Comparison of ENCODE assay signal across 1 cellular context in the genomic region with DNA sequence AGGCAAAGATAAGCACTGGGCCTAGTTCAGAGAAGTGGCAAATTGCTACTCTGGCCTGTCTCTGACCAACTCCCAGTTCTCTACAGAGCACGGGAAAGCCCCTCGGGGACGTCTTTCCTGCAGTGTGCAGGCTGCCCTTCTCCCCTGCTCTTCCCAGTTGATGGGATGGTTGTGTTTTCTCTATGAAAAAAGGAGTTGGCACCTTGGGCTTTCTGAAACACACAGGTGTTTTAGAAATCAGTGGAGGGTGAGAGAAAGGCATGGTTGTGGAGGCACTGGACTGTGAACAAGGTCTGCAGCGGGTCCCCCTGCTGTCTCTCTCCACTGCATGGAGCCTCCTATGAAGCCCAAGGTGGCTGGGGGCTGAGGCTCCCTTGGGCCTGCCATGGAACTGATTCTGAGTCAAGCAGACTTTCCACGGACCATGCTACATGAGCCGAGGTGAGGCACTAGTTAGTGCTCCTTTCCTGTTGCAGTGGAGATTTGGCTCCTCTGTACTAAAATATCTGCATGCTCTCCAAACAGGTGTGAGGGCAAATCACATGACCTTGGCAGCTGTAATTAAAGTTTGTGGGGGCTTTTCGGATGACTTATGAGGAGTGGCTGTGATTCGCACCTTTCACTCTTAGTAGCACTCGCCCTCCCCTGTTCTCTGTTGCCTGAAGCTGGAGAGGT.
TF ChIP-seq lines count a peak whose summit lies in the region.

No MANE protein-coding gene starts in this region.

TF ChIP-seq in GM12878, 131 proteins besides CTCF, POLR2A, EP300 and RAD21 (continued from another document and continues in another):
- TF ChIP-seq, protein P1, sequence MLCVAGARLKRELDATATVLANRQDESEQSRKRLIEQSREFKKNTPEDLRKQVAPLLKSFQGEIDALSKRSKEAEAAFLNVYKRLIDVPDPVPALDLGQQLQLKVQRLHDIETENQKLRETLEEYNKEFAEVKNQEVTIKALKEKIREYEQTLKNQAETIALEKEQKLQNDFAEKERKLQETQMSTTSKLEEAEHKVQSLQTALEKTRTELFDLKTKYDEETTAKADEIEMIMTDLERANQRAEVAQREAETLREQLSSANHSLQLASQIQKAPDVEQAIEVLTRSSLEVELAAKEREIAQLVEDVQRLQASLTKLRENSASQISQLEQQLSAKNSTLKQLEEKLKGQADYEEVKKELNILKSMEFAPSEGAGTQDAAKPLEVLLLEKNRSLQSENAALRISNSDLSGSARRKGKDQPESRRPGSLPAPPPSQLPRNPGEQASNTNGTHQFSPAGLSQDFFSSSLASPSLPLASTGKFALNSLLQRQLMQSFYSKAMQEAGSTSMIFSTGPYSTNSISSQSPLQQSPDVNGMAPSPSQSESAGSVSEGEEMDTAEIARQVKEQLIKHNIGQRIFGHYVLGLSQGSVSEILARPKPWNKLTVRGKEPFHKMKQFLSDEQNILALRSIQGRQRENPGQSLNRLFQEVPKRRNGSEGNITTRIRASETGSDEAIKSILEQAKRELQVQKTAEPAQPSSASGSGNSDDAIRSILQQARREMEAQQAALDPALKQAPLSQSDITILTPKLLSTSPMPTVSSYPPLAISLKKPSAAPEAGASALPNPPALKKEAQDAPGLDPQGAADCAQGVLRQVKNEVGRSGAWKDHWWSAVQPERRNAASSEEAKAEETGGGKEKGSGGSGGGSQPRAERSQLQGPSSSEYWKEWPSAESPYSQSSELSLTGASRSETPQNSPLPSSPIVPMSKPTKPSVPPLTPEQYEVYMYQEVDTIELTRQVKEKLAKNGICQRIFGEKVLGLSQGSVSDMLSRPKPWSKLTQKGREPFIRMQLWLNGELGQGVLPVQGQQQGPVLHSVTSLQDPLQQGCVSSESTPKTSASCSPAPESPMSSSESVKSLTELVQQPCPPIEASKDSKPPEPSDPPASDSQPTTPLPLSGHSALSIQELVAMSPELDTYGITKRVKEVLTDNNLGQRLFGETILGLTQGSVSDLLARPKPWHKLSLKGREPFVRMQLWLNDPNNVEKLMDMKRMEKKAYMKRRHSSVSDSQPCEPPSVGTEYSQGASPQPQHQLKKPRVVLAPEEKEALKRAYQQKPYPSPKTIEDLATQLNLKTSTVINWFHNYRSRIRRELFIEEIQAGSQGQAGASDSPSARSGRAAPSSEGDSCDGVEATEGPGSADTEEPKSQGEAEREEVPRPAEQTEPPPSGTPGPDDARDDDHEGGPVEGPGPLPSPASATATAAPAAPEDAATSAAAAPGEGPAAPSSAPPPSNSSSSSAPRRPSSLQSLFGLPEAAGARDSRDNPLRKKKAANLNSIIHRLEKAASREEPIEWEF (IDR thresholded peaks at IDR 0.05; ENCODE audit: insufficient replicate concordance, low read depth, low read length), result no peak
- TF ChIP-seq JUND (IDR thresholded peaks at IDR 0.05; ENCODE audit: low read depth, low read length) (no peak), WRNIP1 (IDR thresholded peaks at IDR 0.05; ENCODE audit: borderline replicate concordance, low read depth, low read length) (no peak), SRF (IDR thresholded peaks at IDR 0.05; ENCODE audit: low read depth in 2 of 2, low read length in 2 of 2) (no peak), ZNF207 (IDR thresholded peaks at IDR 0.05; ENCODE audit: borderline replicate concordance) (no peak; the same call in 1 of the 2 replicates), KDM1A (IDR thresholded peaks at IDR 0.05; ENCODE audit: borderline replicate concordance) (no peak), CHD4 (IDR thresholded peaks at IDR 0.05) (no peak), NR2F1 (conservative IDR thresholded peaks at IDR 0.05) (peak; percentile 69), ZZZ3 (IDR thresholded peaks at IDR 0.05; ENCODE audit: control insufficient read depth, insufficient read length, low read depth) (no peak), PAX5 (IDR thresholded peaks at IDR 0.05; ENCODE audit: borderline replicate concordance, low read depth, low read length) (no peak), BRCA1 (IDR thresholded peaks at IDR 0.05; ENCODE audit: low read depth, low read length) (no peak), PAX8 (IDR thresholded peaks at IDR 0.05) (no peak), BCL11A (IDR thresholded peaks at IDR 0.05; ENCODE audit: low read depth, low read length) (no peak), SREBF2 (IDR thresholded peaks at IDR 0.05; ENCODE audit: low read length) (no peak), ZSCAN29 (IDR thresholded peaks at IDR 0.05) (no peak), MEF2A (IDR thresholded peaks at IDR 0.05; ENCODE audit: insufficient read depth, low read depth, low read length) (no peak), RBBP5 (conservative IDR thresholded peaks at IDR 0.05) (no peak), HDAC6 (IDR thresholded peaks at IDR 0.05; ENCODE audit: unreplicated experiment) (no peak), FOXK2 (IDR thresholded peaks at IDR 0.05) (no peak), NRF1 (conservative IDR thresholded peaks at IDR 0.05; ENCODE audit: low read depth, low read length) (no peak), SMAD1 (IDR thresholded peaks at IDR 0.05; ENCODE audit: low read depth, partially characterized antibody) (no peak), TBL1XR1 (IDR thresholded peaks at IDR 0.05; ENCODE audit: low read depth, low read length) (no peak), CEBPB (IDR thresholded peaks at IDR 0.05; ENCODE audit: borderline replicate concordance in 1 of 2, low read depth in 2 of 2, low read length in 2 of 2) (no peak), BMI1 (IDR thresholded peaks at IDR 0.05; ENCODE audit: borderline replicate concordance) (no peak), MEF2B (IDR thresholded peaks at IDR 0.05; ENCODE audit: partially characterized antibody, poor library complexity, severe bottlenecking) (peak; percentile 55), ZNF274 (IDR thresholded peaks at IDR 0.05; ENCODE audit: insufficient read depth, insufficient read length) (no peak), SIX5 (IDR thresholded peaks at IDR 0.05; ENCODE audit: low read depth, low read length, severe bottlenecking) (no peak), ATF7 (IDR thresholded peaks at IDR 0.05; ENCODE audit: low read depth) (no peak), TARDBP (IDR thresholded peaks at IDR 0.05; ENCODE audit: borderline replicate concordance) (0 out of 2 replicates have a peak, but pooled peaks have one; percentile 3)
- TF ChIP-seq, protein P2, sequence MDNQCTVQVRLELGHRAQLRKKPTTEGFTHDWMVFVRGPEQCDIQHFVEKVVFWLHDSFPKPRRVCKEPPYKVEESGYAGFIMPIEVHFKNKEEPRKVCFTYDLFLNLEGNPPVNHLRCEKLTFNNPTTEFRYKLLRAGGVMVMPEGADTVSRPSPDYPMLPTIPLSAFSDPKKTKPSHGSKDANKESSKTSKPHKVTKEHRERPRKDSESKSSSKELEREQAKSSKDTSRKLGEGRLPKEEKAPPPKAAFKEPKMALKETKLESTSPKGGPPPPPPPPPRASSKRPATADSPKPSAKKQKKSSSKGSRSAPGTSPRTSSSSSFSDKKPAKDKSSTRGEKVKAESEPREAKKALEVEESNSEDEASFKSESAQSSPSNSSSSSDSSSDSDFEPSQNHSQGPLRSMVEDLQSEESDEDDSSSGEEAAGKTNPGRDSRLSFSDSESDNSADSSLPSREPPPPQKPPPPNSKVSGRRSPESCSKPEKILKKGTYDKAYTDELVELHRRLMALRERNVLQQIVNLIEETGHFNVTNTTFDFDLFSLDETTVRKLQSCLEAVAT (IDR thresholded peaks at IDR 0.05), result no peak
- TF ChIP-seq, protein P3, sequence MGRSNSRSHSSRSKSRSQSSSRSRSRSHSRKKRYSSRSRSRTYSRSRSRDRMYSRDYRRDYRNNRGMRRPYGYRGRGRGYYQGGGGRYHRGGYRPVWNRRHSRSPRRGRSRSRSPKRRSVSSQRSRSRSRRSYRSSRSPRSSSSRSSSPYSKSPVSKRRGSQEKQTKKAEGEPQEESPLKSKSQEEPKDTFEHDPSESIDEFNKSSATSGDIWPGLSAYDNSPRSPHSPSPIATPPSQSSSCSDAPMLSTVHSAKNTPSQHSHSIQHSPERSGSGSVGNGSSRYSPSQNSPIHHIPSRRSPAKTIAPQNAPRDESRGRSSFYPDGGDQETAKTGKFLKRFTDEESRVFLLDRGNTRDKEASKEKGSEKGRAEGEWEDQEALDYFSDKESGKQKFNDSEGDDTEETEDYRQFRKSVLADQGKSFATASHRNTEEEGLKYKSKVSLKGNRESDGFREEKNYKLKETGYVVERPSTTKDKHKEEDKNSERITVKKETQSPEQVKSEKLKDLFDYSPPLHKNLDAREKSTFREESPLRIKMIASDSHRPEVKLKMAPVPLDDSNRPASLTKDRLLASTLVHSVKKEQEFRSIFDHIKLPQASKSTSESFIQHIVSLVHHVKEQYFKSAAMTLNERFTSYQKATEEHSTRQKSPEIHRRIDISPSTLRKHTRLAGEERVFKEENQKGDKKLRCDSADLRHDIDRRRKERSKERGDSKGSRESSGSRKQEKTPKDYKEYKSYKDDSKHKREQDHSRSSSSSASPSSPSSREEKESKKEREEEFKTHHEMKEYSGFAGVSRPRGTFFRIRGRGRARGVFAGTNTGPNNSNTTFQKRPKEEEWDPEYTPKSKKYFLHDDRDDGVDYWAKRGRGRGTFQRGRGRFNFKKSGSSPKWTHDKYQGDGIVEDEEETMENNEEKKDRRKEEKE (IDR thresholded peaks at IDR 0.05), result no peak
- TF ChIP-seq, protein P4, sequence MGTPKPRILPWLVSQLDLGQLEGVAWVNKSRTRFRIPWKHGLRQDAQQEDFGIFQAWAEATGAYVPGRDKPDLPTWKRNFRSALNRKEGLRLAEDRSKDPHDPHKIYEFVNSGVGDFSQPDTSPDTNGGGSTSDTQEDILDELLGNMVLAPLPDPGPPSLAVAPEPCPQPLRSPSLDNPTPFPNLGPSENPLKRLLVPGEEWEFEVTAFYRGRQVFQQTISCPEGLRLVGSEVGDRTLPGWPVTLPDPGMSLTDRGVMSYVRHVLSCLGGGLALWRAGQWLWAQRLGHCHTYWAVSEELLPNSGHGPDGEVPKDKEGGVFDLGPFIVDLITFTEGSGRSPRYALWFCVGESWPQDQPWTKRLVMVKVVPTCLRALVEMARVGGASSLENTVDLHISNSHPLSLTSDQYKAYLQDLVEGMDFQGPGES (IDR thresholded peaks at IDR 0.05), result no peak
- TF ChIP-seq, protein P5, sequence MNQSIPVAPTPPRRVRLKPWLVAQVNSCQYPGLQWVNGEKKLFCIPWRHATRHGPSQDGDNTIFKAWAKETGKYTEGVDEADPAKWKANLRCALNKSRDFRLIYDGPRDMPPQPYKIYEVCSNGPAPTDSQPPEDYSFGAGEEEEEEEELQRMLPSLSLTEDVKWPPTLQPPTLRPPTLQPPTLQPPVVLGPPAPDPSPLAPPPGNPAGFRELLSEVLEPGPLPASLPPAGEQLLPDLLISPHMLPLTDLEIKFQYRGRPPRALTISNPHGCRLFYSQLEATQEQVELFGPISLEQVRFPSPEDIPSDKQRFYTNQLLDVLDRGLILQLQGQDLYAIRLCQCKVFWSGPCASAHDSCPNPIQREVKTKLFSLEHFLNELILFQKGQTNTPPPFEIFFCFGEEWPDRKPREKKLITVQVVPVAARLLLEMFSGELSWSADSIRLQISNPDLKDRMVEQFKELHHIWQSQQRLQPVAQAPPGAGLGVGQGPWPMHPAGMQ (IDR thresholded peaks at IDR 0.05; ENCODE audit: borderline replicate concordance), result no peak
- TF ChIP-seq, protein P6, sequence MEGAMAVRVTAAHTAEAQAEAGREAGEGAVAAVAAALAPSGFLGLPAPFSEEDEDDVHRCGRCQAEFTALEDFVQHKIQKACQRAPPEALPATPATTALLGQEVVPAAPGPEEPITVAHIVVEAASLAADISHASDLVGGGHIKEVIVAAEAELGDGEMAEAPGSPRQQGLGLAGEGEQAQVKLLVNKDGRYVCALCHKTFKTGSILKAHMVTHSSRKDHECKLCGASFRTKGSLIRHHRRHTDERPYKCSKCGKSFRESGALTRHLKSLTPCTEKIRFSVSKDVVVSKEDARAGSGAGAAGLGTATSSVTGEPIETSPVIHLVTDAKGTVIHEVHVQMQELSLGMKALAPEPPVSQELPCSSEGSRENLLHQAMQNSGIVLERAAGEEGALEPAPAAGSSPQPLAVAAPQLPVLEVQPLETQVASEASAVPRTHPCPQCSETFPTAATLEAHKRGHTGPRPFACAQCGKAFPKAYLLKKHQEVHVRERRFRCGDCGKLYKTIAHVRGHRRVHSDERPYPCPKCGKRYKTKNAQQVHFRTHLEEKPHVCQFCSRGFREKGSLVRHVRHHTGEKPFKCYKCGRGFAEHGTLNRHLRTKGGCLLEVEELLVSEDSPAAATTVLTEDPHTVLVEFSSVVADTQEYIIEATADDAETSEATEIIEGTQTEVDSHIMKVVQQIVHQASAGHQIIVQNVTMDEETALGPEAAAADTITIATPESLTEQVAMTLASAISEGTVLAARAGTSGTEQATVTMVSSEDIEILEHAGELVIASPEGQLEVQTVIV (IDR thresholded peaks at IDR 0.05; ENCODE audit: borderline replicate concordance, partially characterized antibody), result no peak
- TF ChIP-seq, protein P7, sequence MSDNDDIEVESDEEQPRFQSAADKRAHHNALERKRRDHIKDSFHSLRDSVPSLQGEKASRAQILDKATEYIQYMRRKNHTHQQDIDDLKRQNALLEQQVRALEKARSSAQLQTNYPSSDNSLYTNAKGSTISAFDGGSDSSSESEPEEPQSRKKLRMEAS (IDR thresholded peaks at IDR 0.05; ENCODE audit: low read depth, low read length), result peak; percentile 38; the same call in 1 of the 2 replicates
- TF ChIP-seq, protein P8, sequence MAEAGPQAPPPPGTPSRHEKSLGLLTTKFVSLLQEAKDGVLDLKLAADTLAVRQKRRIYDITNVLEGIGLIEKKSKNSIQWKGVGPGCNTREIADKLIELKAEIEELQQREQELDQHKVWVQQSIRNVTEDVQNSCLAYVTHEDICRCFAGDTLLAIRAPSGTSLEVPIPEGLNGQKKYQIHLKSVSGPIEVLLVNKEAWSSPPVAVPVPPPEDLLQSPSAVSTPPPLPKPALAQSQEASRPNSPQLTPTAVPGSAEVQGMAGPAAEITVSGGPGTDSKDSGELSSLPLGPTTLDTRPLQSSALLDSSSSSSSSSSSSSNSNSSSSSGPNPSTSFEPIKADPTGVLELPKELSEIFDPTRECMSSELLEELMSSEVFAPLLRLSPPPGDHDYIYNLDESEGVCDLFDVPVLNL (IDR thresholded peaks at IDR 0.05; ENCODE audit: low read depth, low read length), result no peak
- TF ChIP-seq, protein P9, sequence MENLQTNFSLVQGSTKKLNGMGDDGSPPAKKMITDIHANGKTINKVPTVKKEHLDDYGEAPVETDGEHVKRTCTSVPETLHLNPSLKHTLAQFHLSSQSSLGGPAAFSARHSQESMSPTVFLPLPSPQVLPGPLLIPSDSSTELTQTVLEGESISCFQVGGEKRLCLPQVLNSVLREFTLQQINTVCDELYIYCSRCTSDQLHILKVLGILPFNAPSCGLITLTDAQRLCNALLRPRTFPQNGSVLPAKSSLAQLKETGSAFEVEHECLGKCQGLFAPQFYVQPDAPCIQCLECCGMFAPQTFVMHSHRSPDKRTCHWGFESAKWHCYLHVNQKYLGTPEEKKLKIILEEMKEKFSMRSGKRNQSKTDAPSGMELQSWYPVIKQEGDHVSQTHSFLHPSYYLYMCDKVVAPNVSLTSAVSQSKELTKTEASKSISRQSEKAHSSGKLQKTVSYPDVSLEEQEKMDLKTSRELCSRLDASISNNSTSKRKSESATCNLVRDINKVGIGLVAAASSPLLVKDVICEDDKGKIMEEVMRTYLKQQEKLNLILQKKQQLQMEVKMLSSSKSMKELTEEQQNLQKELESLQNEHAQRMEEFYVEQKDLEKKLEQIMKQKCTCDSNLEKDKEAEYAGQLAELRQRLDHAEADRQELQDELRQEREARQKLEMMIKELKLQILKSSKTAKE (IDR thresholded peaks at IDR 0.05; ENCODE audit: low read depth, poor library complexity, severe bottlenecking), result no peak
